ENCODE assay signal across 8 cellular contexts in the genomic region with DNA sequence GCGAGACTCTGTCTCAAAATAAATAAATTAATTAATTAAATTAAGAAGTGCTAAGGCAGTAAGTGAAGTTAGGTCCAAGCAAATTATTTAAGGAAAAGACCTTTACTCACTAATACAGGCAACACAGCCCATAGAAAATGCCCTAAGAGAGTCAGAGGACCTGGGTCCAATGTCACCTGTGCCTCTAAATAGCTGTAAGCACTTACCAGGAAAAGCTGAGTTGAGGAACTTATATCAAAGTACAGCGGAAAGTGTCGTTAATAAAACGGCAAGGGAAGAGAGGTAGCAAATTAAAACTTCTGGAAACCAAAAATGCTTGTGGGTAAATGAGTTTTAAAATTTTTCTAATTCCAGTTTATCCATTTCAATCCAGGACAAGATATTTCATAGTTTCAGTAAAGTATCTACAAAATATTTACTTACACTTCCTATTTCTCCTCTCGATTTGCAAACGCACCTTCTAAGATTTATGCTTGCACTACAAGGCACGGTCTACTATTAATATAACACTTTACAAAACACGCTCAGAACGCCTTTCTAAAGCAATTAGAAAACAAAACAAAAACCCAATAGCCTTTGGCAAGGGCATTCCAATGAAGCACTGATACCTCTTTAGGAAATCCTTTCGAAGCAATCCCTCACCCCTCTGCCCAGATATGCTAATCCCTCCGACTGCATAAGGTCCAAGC. TPM values are rescaled to one million over a fixed set of nuclear protein-coding genes. Genes with fewer than 3 reads are reported as not detected.
DNase-seq lines count a peak whose midpoint lies in the region; ATAC-seq, FAIRE-seq and TF ChIP-seq lines count a peak whose summit lies in the region.

No MANE protein-coding gene starts in this region.

- peak overlapping the region; percentile 88 for H3K4me3 Mint-ChIP-seq in GM23338
- H3K4me3 Mint-ChIP-seq in activated T-helper 1 cell treated with anti-CD3 and anti-CD28 coated beads, Interleukin-12 subunit alpha, Interleukin-12 subunit beta, Interleukin-2, Interleukin-4 antibody, amounts not matched to agents 30 ng/mL and 10 ng/mL and 1 ng/mL, durations not matched to agents 14 hours and 24 hours and 36 hours = peak overlapping the region; percentile 96
- H3K4me3 Mint-ChIP-seq in stimulated activated memory B cell treated with anti-CD40 and anti-IgM and Interleukin-4, amounts not matched to agents 10 μg/mL and 1 μg/mL and 100 μg/mL, for 72 hours = peak overlapping the region; percentile 95

- peaks cover 46% of the 10 kb centered on the region for H3K79me2 ChIP-seq in GM23338 (replicated peaks; ENCODE audit: insufficient read depth)

- ATAC-seq in A549 = no peak
- no peak for ATAC-seq in GM23338
- no peak for ATAC-seq in stimulated activated memory B cell treated with anti-CD40 and anti-IgM and Interleukin-4, amounts not matched to agents 10 μg/mL and 1 μg/mL and 100 μg/mL, for 72 hours
- no peak for ATAC-seq in HG02884 (IDR thresholded peaks at IDR 0.05; ENCODE audit: unreplicated experiment)

- peak overlapping the region; percentile 98 to 99 for H3K27ac ChIP-seq in A549
- no peak overlapping the region for H3K27ac ChIP-seq in GM23338 (ENCODE audit: low read depth)

- no peaks in the 10 kb centered on the region for H3K36me3 Mint-ChIP-seq in GM23338 (ENCODE audit: low read depth)
- H3K36me3 Mint-ChIP-seq in activated T-helper 1 cell treated with anti-CD3 and anti-CD28 coated beads, Interleukin-12 subunit alpha, Interleukin-12 subunit beta, Interleukin-2, Interleukin-4 antibody, amounts not matched to agents 30 ng/mL and 10 ng/mL and 1 ng/mL, durations not matched to agents 14 hours and 24 hours and 36 hours (ENCODE audit: low read depth) = peaks cover 6% of the 10 kb centered on the region
- H3K36me3 Mint-ChIP-seq in stimulated activated memory B cell treated with anti-CD40 and anti-IgM and Interleukin-4, amounts not matched to agents 10 μg/mL and 1 μg/mL and 100 μg/mL, for 72 hours = no peaks in the 10 kb centered on the region

- no peak for FAIRE-seq in A549 (lab: Jason Lieb, UNC)

- TF ChIP-seq RAD21 in A549 (conservative IDR thresholded peaks at IDR 0.05 in 1 of 2, IDR thresholded peaks at IDR 0.05 in 1 of 2) = no peak

- CTCF ChIA-PET in A549 (lab: Yijun Ruan, JAX) = interaction anchor here (0.8 to 7.0 kb wide), 19 partner anchors 8 to 248 kb away, joined by 3 to 115 read pairs (median 12); a partner anchor contains a TSS

- H3K9me3 ChIP-seq in A549 (no peaks in the 10 kb centered on the region), iPS-15b (ENCODE audit: control insufficient read depth, insufficient read depth, low read length) (no peaks in the 10 kb centered on the region)

- H3F3A ChIP-seq in GM23338 (replicated peaks; ENCODE audit: low read depth) = no peaks in the 10 kb centered on the region

- TF ChIP-seq POLR2A in A549 (IDR thresholded peaks at IDR 0.05; ENCODE audit: low read length) = no peak

- H3K27ac Mint-ChIP-seq in GM23338 = no peak overlapping the region; the same call in 1 of the 2 replicates
- H3K27ac Mint-ChIP-seq in activated T-helper 1 cell treated with anti-CD3 and anti-CD28 coated beads, Interleukin-12 subunit alpha, Interleukin-12 subunit beta, Interleukin-2, Interleukin-4 antibody, amounts not matched to agents 30 ng/mL and 10 ng/mL and 1 ng/mL, durations not matched to agents 14 hours and 24 hours and 36 hours = peak overlapping the region; percentile 93
- H3K27ac Mint-ChIP-seq in stimulated activated memory B cell treated with anti-CD40 and anti-IgM and Interleukin-4, amounts not matched to agents 10 μg/mL and 1 μg/mL and 100 μg/mL, for 72 hours = peak overlapping the region; percentile 96

- TF ChIP-seq CTCF in A549 (IDR thresholded peaks at IDR 0.05) = no peak
- no peak for TF ChIP-seq CTCF in GM23338 (conservative IDR thresholded peaks at IDR 0.05; ENCODE audit: low read depth in 2 of 2)

- DNase-seq in A549 (ENCODE audit: low read depth in 1 of 2, low spot score in 1 of 2) (no peak), GM23338 (ENCODE audit: low spot score) (no peak), NCI-H345 treated with DMSO at 0.1 percent for 48 hours (lab: John Stamatoyannopoulos, UW; ENCODE audit: unreplicated experiment) (no peak), D341Med (ENCODE audit: low spot score) (no peak)
- DNase-seq in activated T-helper 1 cell treated with anti-CD3 and anti-CD28 coated beads, Interleukin-12 subunit alpha, Interleukin-12 subunit beta, Interleukin-2, Interleukin-4 antibody, amounts not matched to agents 30 ng/mL and 10 ng/mL and 1 ng/mL, durations not matched to agents 14 hours and 24 hours and 36 hours (ENCODE audit: low spot score) = no peak

- no peaks in the 10 kb centered on the region for H3K9me3 Mint-ChIP-seq in GM23338
- no peaks in the 10 kb centered on the region for H3K9me3 Mint-ChIP-seq in activated T-helper 1 cell treated with anti-CD3 and anti-CD28 coated beads, Interleukin-12 subunit alpha, Interleukin-12 subunit beta, Interleukin-2, Interleukin-4 antibody, amounts not matched to agents 30 ng/mL and 10 ng/mL and 1 ng/mL, durations not matched to agents 14 hours and 24 hours and 36 hours
- no peaks in the 10 kb centered on the region for H3K9me3 Mint-ChIP-seq in stimulated activated memory B cell treated with anti-CD40 and anti-IgM and Interleukin-4, amounts not matched to agents 10 μg/mL and 1 μg/mL and 100 μg/mL, for 72 hours

- 12% methylated on average over 11 of the region's 11 CpGs for WGBS in A549 (ENCODE audit: missing lambda C conversion rate)

- H3K4me2 ChIP-seq in A549 (peak overlapping the region; percentile 88), GM23338 (peak overlapping the region; percentile 79)

- no peaks in the 10 kb centered on the region for H3K27me3 ChIP-seq in GM23338 (ENCODE audit: insufficient read depth)
- no peaks in the 10 kb centered on the region for H3K27me3 ChIP-seq in iPS-15b (ENCODE audit: control insufficient read depth, insufficient read depth, low read length)

- H3K4me1 ChIP-seq in A549 (peaks cover 28% of the 10 kb centered on the region; the same call in 2 of the 3 replicates), GM23338 (ENCODE audit: insufficient read depth) (peaks cover 11% of the 10 kb centered on the region; the same call in 1 of the 2 replicates), iPS-15b (ENCODE audit: control insufficient read depth, insufficient read depth, low read length) (no peaks in the 10 kb centered on the region)

- H3K4me3 ChIP-seq in A549 = peak overlapping the region; percentile 83
- H3K4me3 ChIP-seq in GM23338 = peak overlapping the region; percentile 74
- H3K4me3 ChIP-seq in iPS-15b (ENCODE audit: low read depth, low read length) = peak overlapping the region; percentile 86

- intact Hi-C loops in activated T-helper 1 cell treated with anti-CD3 and anti-CD28 coated beads, Interleukin-12 subunit alpha, Interleukin-12 subunit beta, Interleukin-2, Interleukin-4 antibody, amounts not matched to agents 30 ng/mL and 10 ng/mL and 1 ng/mL, durations not matched to agents 14 hours and 24 hours and 36 hours (cut with micrococcal nuclease) = loop anchor here (1.0 to 5.0 kb wide), 8 partner anchors 42 to 867 kb away; a partner anchor contains a TSS

- peak overlapping the region; percentile 88 for H2AFZ ChIP-seq in GM23338

- TF ChIP-seq EP300 in A549 (IDR thresholded peaks at IDR 0.05) = no peak

- peaks cover 10% of the 10 kb centered on the region for H3K4me1 Mint-ChIP-seq in GM23338
- peaks cover 49% of the 10 kb centered on the region for H3K4me1 Mint-ChIP-seq in activated T-helper 1 cell treated with anti-CD3 and anti-CD28 coated beads, Interleukin-12 subunit alpha, Interleukin-12 subunit beta, Interleukin-2, Interleukin-4 antibody, amounts not matched to agents 30 ng/mL and 10 ng/mL and 1 ng/mL, durations not matched to agents 14 hours and 24 hours and 36 hours (ENCODE audit: low read depth)
- H3K4me1 Mint-ChIP-seq in stimulated activated memory B cell treated with anti-CD40 and anti-IgM and Interleukin-4, amounts not matched to agents 10 μg/mL and 1 μg/mL and 100 μg/mL, for 72 hours = peaks cover 39% of the 10 kb centered on the region

- peaks cover 3% of the 10 kb centered on the region for H3K27me3 Mint-ChIP-seq in GM23338 (ENCODE audit: insufficient read depth, low read depth, poor library complexity)
- H3K27me3 Mint-ChIP-seq in activated T-helper 1 cell treated with anti-CD3 and anti-CD28 coated beads, Interleukin-12 subunit alpha, Interleukin-12 subunit beta, Interleukin-2, Interleukin-4 antibody, amounts not matched to agents 30 ng/mL and 10 ng/mL and 1 ng/mL, durations not matched to agents 14 hours and 24 hours and 36 hours (ENCODE audit: insufficient read depth) = peaks cover 2% of the 10 kb centered on the region
- H3K27me3 Mint-ChIP-seq in stimulated activated memory B cell treated with anti-CD40 and anti-IgM and Interleukin-4, amounts not matched to agents 10 μg/mL and 1 μg/mL and 100 μg/mL, for 72 hours = no peaks in the 10 kb centered on the region

- H3K36me3 ChIP-seq in GM23338 (ENCODE audit: insufficient read depth) (no peaks in the 10 kb centered on the region), iPS-15b (ENCODE audit: control insufficient read depth, insufficient read depth, low read length) (no peaks in the 10 kb centered on the region)

- POLR2A ChIA-PET in A549 (lab: Yijun Ruan, JAX) = interaction anchor here (0.8 to 1.9 kb wide), 6 partner anchors 10 to 106 kb away, joined by 3 to 18 read pairs (median 8); a partner anchor contains a TSS

- H3K9me2 ChIP-seq in GM23338 (ENCODE audit: insufficient read depth) = no peaks in the 10 kb centered on the region

- peak overlapping the region; percentile 86 for H3K9ac ChIP-seq in iPS-15b (ENCODE audit: low read depth, low read length)

- H4K20me1 ChIP-seq in GM23338 (replicated peaks; ENCODE audit: insufficient read depth) = peaks cover 15% of the 10 kb centered on the region; the same call in 1 of the 2 replicates

RNA-seq across cellular contexts. Expression of a gene that starts 1.0 kb away (rescaled TPM):
- polyA plus RNA-seq in A549 (2011; rRNA removed) = 23.1 and 26.7 TPM in 2 replicates
- polyA plus RNA-seq in A549 (2012; cell fraction: cytosol; rRNA removed) = 4.7 and 5.1 TPM in 2 replicates
- polyA plus RNA-seq in A549 (2012; cell fraction: nucleus; rRNA removed) = 7.0 and 12.9 TPM in 2 replicates
- 12.6 to 14.5 TPM (median 12.6 TPM) in 3 replicates for polyA plus RNA-seq in A549 (2017; fragmentation: RNase III; extraction: RNeasy Plus Mini Kit Qiagen cat#74134 plus additional on column Dnase treatment)
- 9.5 TPM in 2 replicates for polyA minus RNA-seq in A549 (2011; rRNA and poly(A)+ RNA removed)
- total RNA-seq in GM23338 (2014; rRNA removed; shearing (Covaris generic)) = 33.8 and 36.2 TPM in 2 replicates
- polyA plus RNA-seq in GM23338 (2016; fragmentation: Nextera tagmentation; extraction: Ambion mirVana) = 25.7 and 28.9 TPM in 2 replicates
- total RNA-seq in activated T-helper 1 cell treated with anti-CD3 and anti-CD28 coated beads, Interleukin-12 subunit alpha, Interleukin-12 subunit beta, Interleukin-2, Interleukin-4 antibody, amounts not matched to agents 30 ng/mL and 10 ng/mL and 1 ng/mL, durations not matched to agents 14 hours and 24 hours and 36 hours = 47.8 and 49.2 TPM in 2 replicates

RNA-seq across cellular contexts. Expression of a gene that starts 5.8 kb away (rescaled TPM):
- polyA plus RNA-seq in A549 (2011; rRNA removed) = 24.5 and 25.4 TPM in 2 replicates
- polyA plus RNA-seq in A549 (2012; cell fraction: cytosol; rRNA removed) = 6.4 and 6.7 TPM in 2 replicates
- polyA plus RNA-seq in A549 (2012; cell fraction: nucleus; rRNA removed) = 4.3 and 6.2 TPM in 2 replicates
- 29.9 to 33.4 TPM (median 30.5 TPM) in 3 replicates for polyA plus RNA-seq in A549 (2017; fragmentation: RNase III; extraction: RNeasy Plus Mini Kit Qiagen cat#74134 plus additional on column Dnase treatment)
- polyA minus RNA-seq in A549 (2011; rRNA and poly(A)+ RNA removed) = 6.9 and 7.6 TPM in 2 replicates
- 48.0 and 48.8 TPM in 2 replicates for total RNA-seq in GM23338 (2014; rRNA removed; shearing (Covaris generic))
- polyA plus RNA-seq in GM23338 (2016; fragmentation: Nextera tagmentation; extraction: Ambion mirVana) = 80.4 and 103 TPM in 2 replicates
- 36.9 and 37.3 TPM in 2 replicates for total RNA-seq in activated T-helper 1 cell treated with anti-CD3 and anti-CD28 coated beads, Interleukin-12 subunit alpha, Interleukin-12 subunit beta, Interleukin-2, Interleukin-4 antibody, amounts not matched to agents 30 ng/mL and 10 ng/mL and 1 ng/mL, durations not matched to agents 14 hours and 24 hours and 36 hours

RNA-seq across cellular contexts. Expression of a gene that starts 43.5 kb away (rescaled TPM):
- polyA plus RNA-seq in A549 (2011; rRNA removed) = 5.4 and 5.9 TPM in 2 replicates
- 5.2 and 6.4 TPM in 2 replicates for polyA plus RNA-seq in A549 (2012; cell fraction: cytosol; rRNA removed)
- 7.9 and 8.9 TPM in 2 replicates for polyA plus RNA-seq in A549 (2012; cell fraction: nucleus; rRNA removed)
- polyA plus RNA-seq in A549 (2017; fragmentation: RNase III; extraction: RNeasy Plus Mini Kit Qiagen cat#74134 plus additional on column Dnase treatment) = 6.1 to 8.3 TPM (median 6.5 TPM) in 3 replicates
- 10.4 and 11.6 TPM in 2 replicates for polyA minus RNA-seq in A549 (2011; rRNA and poly(A)+ RNA removed)
- total RNA-seq in GM23338 (2014; rRNA removed; shearing (Covaris generic)) = 0.69 TPM in 1 of 2 replicates, not detected in the other
- 0.07 TPM in 1 of 2 replicates, not detected in the other for polyA plus RNA-seq in GM23338 (2016; fragmentation: Nextera tagmentation; extraction: Ambion mirVana)
- 0.07 and 0.21 TPM in 2 replicates for total RNA-seq in activated T-helper 1 cell treated with anti-CD3 and anti-CD28 coated beads, Interleukin-12 subunit alpha, Interleukin-12 subunit beta, Interleukin-2, Interleukin-4 antibody, amounts not matched to agents 30 ng/mL and 10 ng/mL and 1 ng/mL, durations not matched to agents 14 hours and 24 hours and 36 hours
